Comparison of ENCODE assay signal across 5 cellular contexts in genomic region chr20:24487240-24487639, GRCh38. TPM values are rescaled to one million over a fixed set of nuclear protein-coding genes. Genes with fewer than 3 reads are reported as not detected.
"Had no signal": no experiment of that assay in that cellular context is flagged by ENCODE, and none has a peak within 500 bp of the region (broad histone marks: within the 10 kb centered on the region; RNA-seq: fewer than 3 reads in every experiment).

No MANE protein-coding gene starts in this region.

- DNase-seq: HCEC 1CT, IMR-90 had no signal

- H3K4me2 ChIP-seq: GM23338 had no signal

- ATAC-seq: GM23338, K562 had no signal

- H3K4me3 Mint-ChIP-seq: GM23338 had no signal

- H2AFZ ChIP-seq: GM23338 had no signal

- H3K4me3 ChIP-seq: GM23338, K562 had no signal

- H3K27ac Mint-ChIP-seq: GM23338 had no signal

- H3K9me3 Mint-ChIP-seq: GM23338 had no signal

RNA-seq across cellular contexts. Expression of gene SYNDIG1, which starts 17.8 kb away (rescaled TPM):
- total RNA-seq: HT-29, IMR-90, K562 had no signal
